In genomic region chr19:38678217-38678890, GRCh38 we compare ENCODE assay signal across 11 cellular contexts. TPM values are rescaled to one million over a fixed set of nuclear protein-coding genes. Genes with fewer than 3 reads are reported as not detected.
A peak's percentile ranks its signal among the peaks of the same experiment; 100 is the strongest.
DNase-seq lines count a peak whose midpoint lies in the region; ATAC-seq, FAIRE-seq and TF ChIP-seq lines count a peak whose summit lies in the region.
"Had no signal": no experiment of that assay in that cellular context is flagged by ENCODE, and none has a peak within 500 bp of the region (broad histone marks: within the 10 kb centered on the region; RNA-seq: fewer than 3 reads in every experiment).

No MANE protein-coding gene starts in this region.

- WGBS in adrenal gland, 4 donors: 77 to 83% (median 82%) methylated on average over 13 to 15 of the region's 15 CpGs
- 86% methylated on average over 15 of the region's 15 CpGs for WGBS in hepatocyte (ENCODE audit: low lambda C conversion rate, missing lambda C conversion rate)
- 70 to 73% (median 73%) methylated on average over 15 of the region's 15 CpGs for WGBS in small intestine, 3 donors

- H3K79me2 ChIP-seq in hepatocyte: peaks cover 96% of the 10 kb centered on the region

- TF ChIP-seq CTCF in adrenal gland (IDR thresholded peaks at IDR 0.05) (no peak), hepatocyte (IDR thresholded peaks at IDR 0.05; ENCODE audit: poor library complexity) (no peak)

- H3K27ac ChIP-seq in adrenal gland (peak overlapping the region in 3 of 5 donors; percentile 32 to 95 (median 91)), hepatocyte (peak overlapping the region; percentile 97), small intestine (ENCODE audit: low read depth in 1 of 2, low read length in 1 of 2) (peak overlapping the region; percentile 78 to 83)

- TF ChIP-seq POLR2A in GM12891 (IDR thresholded peaks at IDR 0.05; ENCODE audit: low read depth, low read length): no peak
- TF ChIP-seq POLR2A in adrenal gland (IDR thresholded peaks at IDR 0.05): no peak

- H3K27me3 ChIP-seq in adrenal gland: no peaks in the 10 kb centered on the region
- H3K27me3 ChIP-seq in hepatocyte: no peaks in the 10 kb centered on the region
- no peaks in the 10 kb centered on the region for H3K27me3 ChIP-seq in small intestine (ENCODE audit: control insufficient read depth in 2 of 2, insufficient read depth in 2 of 2, low read length in 2 of 2)

- H3K4me3 ChIP-seq in adrenal gland (no peak overlapping the region), hepatocyte (no peak overlapping the region), small intestine (ENCODE audit: low read depth in 1 of 2, low read length in 2 of 2) (no peak overlapping the region)

- intact Hi-C loops in adrenal gland (cut with DNase I): no loop called here

- FAIRE-seq in GM12891 (lab: Jason Lieb, UNC) (peak; percentile 40), small intestine (lab: Jason Lieb, UNC) (no peak)

- DNase-seq in GM12891 (ENCODE audit: insufficient read length, low spot score): no peak
- DNase-seq in adrenal gland: no peak
- DNase-seq in hepatocyte (ENCODE audit: low spot score): no peak
- DNase-seq in small intestine: no peak
- DNase-seq in cerebellum (ENCODE audit: low spot score): no peak
- no peak for DNase-seq in H4 (ENCODE audit: low spot score)
- DNase-seq in GM03348 (ENCODE audit: low spot score): no peak
- DNase-seq: activated gamma-delta T cell, DMS79, NCI-H524 treated with DMSO at 0.1 percent for 48 hours had no signal

- no peaks in the 10 kb centered on the region for H4K20me1 ChIP-seq in hepatocyte (ENCODE audit: insufficient read depth, poor library complexity, severe bottlenecking)

- H3K36me3 ChIP-seq in adrenal gland (replicated peaks in 1 of 2) (no peaks in the 10 kb centered on the region), hepatocyte (replicated peaks; ENCODE audit: insufficient read depth, low read depth) (no peaks in the 10 kb centered on the region), small intestine (ENCODE audit: control insufficient read depth in 2 of 2, insufficient read depth in 2 of 2, low read length in 2 of 2) (no peaks in the 10 kb centered on the region)

- H3K9me3 ChIP-seq in adrenal gland (replicated peaks in 1 of 3): no peaks in the 10 kb centered on the region
- no peaks in the 10 kb centered on the region for H3K9me3 ChIP-seq in hepatocyte (ENCODE audit: low read depth)
- no peaks in the 10 kb centered on the region for H3K9me3 ChIP-seq in small intestine (ENCODE audit: control insufficient read depth, low read depth)

- no peak for ATAC-seq in GM18909 (IDR thresholded peaks at IDR 0.05; ENCODE audit: poor library complexity, unreplicated experiment)

- no peak overlapping the region for H2AFZ ChIP-seq in hepatocyte

- no peaks in the 10 kb centered on the region for H3K9me2 ChIP-seq in hepatocyte (replicated peaks; ENCODE audit: insufficient read depth)

- H3K4me1 ChIP-seq in adrenal gland (replicated peaks in 1 of 2) (peaks cover 34 to 63% of the 10 kb centered on the region in 2 donors), hepatocyte (ENCODE audit: insufficient read depth) (peaks cover 70% of the 10 kb centered on the region), small intestine (ENCODE audit: control insufficient read depth in 2 of 2, insufficient read depth in 1 of 2, low read depth in 1 of 2, low read length in 1 of 2) (peaks cover 42 to 60% of the 10 kb centered on the region in 2 donors)

- no peak overlapping the region for H3K4me2 ChIP-seq in hepatocyte

TF ChIP-seq in GM12891, 5 proteins besides CTCF, POLR2A, EP300 and RAD21:
- TF ChIP-seq POLR2AphosphoS5 (IDR thresholded peaks at IDR 0.05; ENCODE audit: low read depth, low read length): no peak
- no peak for TF ChIP-seq SPI1 (IDR thresholded peaks at IDR 0.05; ENCODE audit: low read depth, low read length)
- TF ChIP-seq POU2F2 (IDR thresholded peaks at IDR 0.05; ENCODE audit: low read depth, low read length): no peak
- no peak for TF ChIP-seq PAX5 (IDR thresholded peaks at IDR 0.05; ENCODE audit: insufficient read depth, low read length, severe bottlenecking)
- no peak for TF ChIP-seq TAF1 (IDR thresholded peaks at IDR 0.05; ENCODE audit: low read depth, low read length)

RNA-seq across cellular contexts. Expression of gene ACTN4, which starts 30.9 kb away (rescaled TPM):
- polyA plus RNA-seq in GM12891 (2012; ENCODE audit: low read depth, missing spikeins): 122 TPM
- total RNA-seq in adrenal gland (100 to 1,000 TPM; 430 to 773 (median 575) TPM), hepatocyte (278 and 321 TPM in 2 replicates), cerebellum (71.8 TPM)
- polyA plus RNA-seq in adrenal gland (100 to 1,000 TPM; 148 to 586 (median 554) TPM), hepatocyte (54.4 and 59.3 TPM in 2 replicates), small intestine (100 to 1,000 TPM; 188 to 326 (median 291) TPM)
- total RNA-seq in H4 (2014; rRNA removed; shearing (Covaris generic)): 157 and 262 TPM in 2 replicates

RNA-seq across cellular contexts. Expression of gene EIF3K, which starts 59.4 kb away (rescaled TPM):
- polyA plus RNA-seq in GM12891 (2012; ENCODE audit: low read depth, missing spikeins): 367 TPM
- total RNA-seq in adrenal gland (100 to 1,000 TPM; 196 to 537 (median 316) TPM), hepatocyte (309 and 354 TPM in 2 replicates), cerebellum (98.1 TPM)
- polyA plus RNA-seq in adrenal gland (100 to 1,000 TPM; 177 to 292 (median 216) TPM), hepatocyte (170 and 171 TPM in 2 replicates), small intestine (100 to 1,000 TPM; 619 to 710 (median 633) TPM)
- total RNA-seq in H4 (2014; rRNA removed; shearing (Covaris generic)): 980 and 1,233 TPM in 2 replicates
